9 cellular contexts compared by ENCODE assay signal in the genomic region with DNA sequence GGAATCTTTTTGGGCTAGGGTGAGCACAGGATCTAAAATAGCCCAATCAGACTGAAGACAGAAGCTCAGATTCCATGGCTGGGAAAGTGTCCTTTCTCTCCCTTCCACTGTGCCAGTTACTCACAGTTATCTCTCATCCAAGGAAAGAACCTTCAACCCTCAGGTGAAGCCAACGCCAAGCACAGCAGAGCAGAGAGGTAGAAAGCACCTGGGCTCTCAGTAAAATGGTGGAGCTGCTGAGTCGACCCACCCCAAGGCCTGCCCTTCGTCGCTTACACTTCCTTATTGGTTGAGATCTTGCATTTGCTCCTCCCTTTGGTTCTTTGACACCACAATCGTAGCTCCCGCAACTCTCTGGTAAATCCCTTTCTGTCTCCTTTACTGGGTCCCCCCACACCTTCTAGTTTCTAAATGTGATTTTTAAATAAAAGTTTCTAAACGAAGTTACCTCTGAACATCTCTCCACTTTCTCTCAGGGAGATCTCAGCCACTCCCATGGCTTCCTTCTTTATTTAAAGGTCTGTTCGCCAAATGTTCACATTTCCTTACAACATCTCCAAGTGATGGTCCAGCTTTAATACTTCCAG. TPM values are rescaled to one million over a fixed set of nuclear protein-coding genes. Genes with fewer than 3 reads are reported as not detected.
DNase-seq lines count a peak whose midpoint lies in the region; ATAC-seq, FAIRE-seq and TF ChIP-seq lines count a peak whose summit lies in the region.
"Had no signal": no experiment of that assay in that cellular context is flagged by ENCODE, and none has a peak within 500 bp of the region (broad histone marks: within the 10 kb centered on the region; RNA-seq: fewer than 3 reads in every experiment).

No MANE protein-coding gene starts in this region.

- H3K27ac ChIP-seq in mesenchymal stem cell (ENCODE audit: low read length, poor library complexity, severe bottlenecking) = no peak overlapping the region
- H3K27ac ChIP-seq in foreskin keratinocyte = no peak overlapping the region

- H3K27ac Mint-ChIP-seq in activated CD4-positive, alpha-beta T cell treated with anti-CD3 and anti-CD28 coated beads, Interleukin-2, amount 10 ng/mL, durations not matched to agents 24 days and 14 days = peak overlapping the region; percentile 88

- no peaks in the 10 kb centered on the region for H3K79me1 ChIP-seq in mesenchymal stem cell (replicated peaks; ENCODE audit: low read length, poor library complexity, severe bottlenecking)

- H2BK5ac ChIP-seq in mesenchymal stem cell (ENCODE audit: low read depth, low read length, poor library complexity, severe bottlenecking) = no peak overlapping the region

- peaks cover 20% of the 10 kb centered on the region for H3K4me1 Mint-ChIP-seq in activated CD4-positive, alpha-beta T cell treated with anti-CD3 and anti-CD28 coated beads, Interleukin-2, amount 10 ng/mL, durations not matched to agents 24 days and 14 days

- no peaks in the 10 kb centered on the region for H3K36me3 Mint-ChIP-seq in activated CD4-positive, alpha-beta T cell treated with anti-CD3 and anti-CD28 coated beads, Interleukin-2, amount 10 ng/mL, durations not matched to agents 24 days and 14 days (ENCODE audit: low read depth)

- peaks cover 6% of the 10 kb centered on the region for H3K4me1 ChIP-seq in mesenchymal stem cell (ENCODE audit: control insufficient read depth, insufficient read depth, low read depth, low read length)
- peaks cover 21% of the 10 kb centered on the region for H3K4me1 ChIP-seq in foreskin keratinocyte

- ATAC-seq in HG02870 (IDR thresholded peaks at IDR 0.05; ENCODE audit: unreplicated experiment) (peak; percentile 97), foreskin keratinocyte (no peak)

- no peak for TF ChIP-seq CTCF in foreskin keratinocyte (conservative IDR thresholded peaks at IDR 0.05)

- peak overlapping the region; percentile 47 for H4K91ac ChIP-seq in mesenchymal stem cell (ENCODE audit: low read length)

- intact Hi-C loops in activated CD4-positive, alpha-beta T cell treated with anti-CD3 and anti-CD28 coated beads, Interleukin-2, amount 10 ng/mL, durations not matched to agents 24 days and 14 days (cut with micrococcal nuclease) = loop anchor here (2.0 kb wide), 1 partner anchor 28 kb away; a partner anchor contains a TSS

- H4K8ac ChIP-seq in mesenchymal stem cell (ENCODE audit: low read length) = peak overlapping the region; percentile 62

- H2BK120ac ChIP-seq in mesenchymal stem cell (ENCODE audit: low read depth, low read length) = no peak overlapping the region

- H3K27me3 ChIP-seq in mesenchymal stem cell (ENCODE audit: control insufficient read depth in 1 of 2, insufficient read depth in 1 of 2, low read length in 2 of 2) = no peaks in the 10 kb centered on the region
- H3K27me3 ChIP-seq in foreskin keratinocyte = no peaks in the 10 kb centered on the region
- H3K27me3 ChIP-seq: heart right ventricle had no signal

- no peak overlapping the region for H2BK15ac ChIP-seq in mesenchymal stem cell (ENCODE audit: low read depth, poor library complexity, severe bottlenecking)

- no peaks in the 10 kb centered on the region for H3K9me3 Mint-ChIP-seq in activated CD4-positive, alpha-beta T cell treated with anti-CD3 and anti-CD28 coated beads, Interleukin-2, amount 10 ng/mL, durations not matched to agents 24 days and 14 days

- H2BK12ac ChIP-seq in mesenchymal stem cell (ENCODE audit: low read length in 2 of 2) = no peak overlapping the region

- no peak for TF ChIP-seq POLR2A in H54 (IDR thresholded peaks at IDR 0.05; ENCODE audit: low read depth, low read length)

- H3K4me3 Mint-ChIP-seq in activated CD4-positive, alpha-beta T cell treated with anti-CD3 and anti-CD28 coated beads, Interleukin-2, amount 10 ng/mL, durations not matched to agents 24 days and 14 days = peak overlapping the region; percentile 77

- H3K18ac ChIP-seq in mesenchymal stem cell (ENCODE audit: low read depth in 1 of 2, low read length in 2 of 2) = no peak overlapping the region

- peak; percentile 73 for DNase-seq in activated CD4-positive, alpha-beta T cell treated with anti-CD3 and anti-CD28 coated beads, Interleukin-2, amount 10 ng/mL, durations not matched to agents 24 days and 14 days
- no peak for DNase-seq in activated CD4-positive, alpha-beta T cell treated with anti-CD3 and anti-CD28 coated beads for 1 hour
- DNase-seq in SKM-1 treated with dmso at 0.1 percent for 144 hours (lab: John Stamatoyannopoulos, UW; ENCODE audit: unreplicated experiment) (peak; percentile 82), mesenchymal stem cell (no peak), superior temporal gyrus (ENCODE audit: extremely low spot score) (no peak), foreskin keratinocyte (no peak), H54 (ENCODE audit: insufficient read length, low spot score) (no peak)
- DNase-seq: heart right ventricle had no signal

- H3K14ac ChIP-seq in mesenchymal stem cell (ENCODE audit: low read length in 2 of 2) = no peak overlapping the region

- H3K9me3 ChIP-seq in mesenchymal stem cell (ENCODE audit: control insufficient read depth, low read length) = no peaks in the 10 kb centered on the region
- H3K9me3 ChIP-seq: heart right ventricle had no signal

- H3K4me2 ChIP-seq in mesenchymal stem cell (ENCODE audit: low read length, poor library complexity, severe bottlenecking) = no peak overlapping the region

- no peak for FAIRE-seq in H54 (lab: Jason Lieb, UNC)

- WGBS in mesenchymal stem cell = 92% methylated on average over 8 of the region's 8 CpGs

- H3K23ac ChIP-seq in mesenchymal stem cell (ENCODE audit: low read length in 2 of 2) = no peak overlapping the region

- H3K4ac ChIP-seq in mesenchymal stem cell (ENCODE audit: low read depth in 1 of 2, low read length in 2 of 2) = no peak overlapping the region

- H3K27me3 Mint-ChIP-seq in activated CD4-positive, alpha-beta T cell treated with anti-CD3 and anti-CD28 coated beads, Interleukin-2, amount 10 ng/mL, durations not matched to agents 24 days and 14 days = no peaks in the 10 kb centered on the region

- H2AK5ac ChIP-seq in mesenchymal stem cell (ENCODE audit: low read length, severe bottlenecking) = no peak overlapping the region

- H3K36me3 ChIP-seq in mesenchymal stem cell (ENCODE audit: control insufficient read depth in 1 of 2, insufficient read depth in 2 of 2, low read depth in 1 of 2, low read length in 2 of 2) = no peaks in the 10 kb centered on the region
- H3K36me3 ChIP-seq: heart right ventricle had no signal

- no peak overlapping the region for H3K4me3 ChIP-seq in mesenchymal stem cell (ENCODE audit: insufficient read depth in 1 of 2, low read depth in 1 of 2, low read length in 2 of 2)

- H2AFZ ChIP-seq in mesenchymal stem cell (ENCODE audit: low read depth, low read length) = no peak overlapping the region

- H3K9ac ChIP-seq in mesenchymal stem cell (ENCODE audit: low read length) = no peak overlapping the region

RNA-seq across cellular contexts. Expression of a gene that starts 27.5 kb away (rescaled TPM):
- 8.5 and 9.0 TPM in 2 replicates for total RNA-seq in activated CD4-positive, alpha-beta T cell treated with anti-CD3 and anti-CD28 coated beads, Interleukin-2, amount 10 ng/mL, durations not matched to agents 24 days and 14 days
- 6.8 TPM for polyA plus RNA-seq in mesenchymal stem cell (2013, experiment 1 of 2)
- polyA plus RNA-seq in mesenchymal stem cell (2013, experiment 2 of 2) = 7.1 TPM
- total RNA-seq in foreskin keratinocyte = 19.7 and 22.1 TPM in 2 replicates
- 6.0 and 6.2 TPM in 2 replicates for polyA plus RNA-seq in foreskin keratinocyte

Comparison
In these comparisons a context has a peak if more than half of its experiments do, and no peak if none do; other contexts are left out.
1. DNase-seq: peak in activated CD4-positive, alpha-beta T cell treated with anti-CD3 and anti-CD28 coated beads, Interleukin-2, amount 10 ng/mL, durations not matched to agents 24 days and 14 days (single experiment) and SKM-1 treated with dmso at 0.1 percent for 144 hours (single experiment); none in activated CD4-positive, alpha-beta T cell treated with anti-CD3 and anti-CD28 coated beads for 1 hour (single experiment), mesenchymal stem cell (single experiment), superior temporal gyrus (single experiment), foreskin keratinocyte (0 of 2) and H54 (single experiment).